Comparison of ENCODE assay signal across 1 cellular context in the genomic region with DNA sequence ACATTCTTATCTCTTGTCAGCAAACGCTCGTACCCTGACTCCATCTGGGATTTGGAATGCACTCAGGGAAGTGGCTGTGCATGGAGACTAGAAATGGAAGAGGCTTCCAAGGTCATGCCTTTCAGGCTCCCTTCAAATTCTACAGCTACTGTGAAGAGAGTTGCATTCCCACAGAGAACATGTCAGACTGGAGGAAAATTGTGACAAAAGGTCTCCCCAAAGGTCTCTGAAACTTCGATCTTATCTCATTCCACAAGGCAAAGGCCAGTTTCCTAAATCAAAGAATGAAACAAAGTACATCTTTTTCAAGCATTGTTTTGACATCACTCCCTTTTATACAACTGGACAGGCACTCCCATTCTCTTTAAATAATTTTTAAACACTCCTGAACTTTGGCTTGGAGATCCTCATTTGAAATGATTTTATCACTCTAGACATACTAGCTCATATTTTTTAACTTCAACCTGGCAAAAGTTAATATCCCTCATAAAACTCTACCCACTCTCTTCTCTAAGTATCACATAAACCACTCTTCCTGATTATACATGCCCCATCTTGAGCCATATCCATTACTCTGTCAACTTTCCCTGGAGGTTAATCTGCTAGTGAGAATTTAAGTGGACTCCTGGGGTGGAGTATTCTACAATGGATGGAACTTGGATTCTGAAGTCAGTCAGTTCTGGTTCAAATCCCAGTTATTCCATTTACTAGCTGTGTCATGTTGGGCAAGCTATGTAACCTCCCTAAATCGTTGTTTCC.
TF ChIP-seq lines count a peak whose summit lies in the region.

No MANE protein-coding gene starts in this region.

TF ChIP-seq in HEK293, 187 proteins besides CTCF, POLR2A, EP300 and RAD21 (continued from another document):
- TF ChIP-seq KLF16 (tag by site-specific recombination; IDR thresholded peaks at IDR 0.05): no peak
- TF ChIP-seq, protein P1, sequence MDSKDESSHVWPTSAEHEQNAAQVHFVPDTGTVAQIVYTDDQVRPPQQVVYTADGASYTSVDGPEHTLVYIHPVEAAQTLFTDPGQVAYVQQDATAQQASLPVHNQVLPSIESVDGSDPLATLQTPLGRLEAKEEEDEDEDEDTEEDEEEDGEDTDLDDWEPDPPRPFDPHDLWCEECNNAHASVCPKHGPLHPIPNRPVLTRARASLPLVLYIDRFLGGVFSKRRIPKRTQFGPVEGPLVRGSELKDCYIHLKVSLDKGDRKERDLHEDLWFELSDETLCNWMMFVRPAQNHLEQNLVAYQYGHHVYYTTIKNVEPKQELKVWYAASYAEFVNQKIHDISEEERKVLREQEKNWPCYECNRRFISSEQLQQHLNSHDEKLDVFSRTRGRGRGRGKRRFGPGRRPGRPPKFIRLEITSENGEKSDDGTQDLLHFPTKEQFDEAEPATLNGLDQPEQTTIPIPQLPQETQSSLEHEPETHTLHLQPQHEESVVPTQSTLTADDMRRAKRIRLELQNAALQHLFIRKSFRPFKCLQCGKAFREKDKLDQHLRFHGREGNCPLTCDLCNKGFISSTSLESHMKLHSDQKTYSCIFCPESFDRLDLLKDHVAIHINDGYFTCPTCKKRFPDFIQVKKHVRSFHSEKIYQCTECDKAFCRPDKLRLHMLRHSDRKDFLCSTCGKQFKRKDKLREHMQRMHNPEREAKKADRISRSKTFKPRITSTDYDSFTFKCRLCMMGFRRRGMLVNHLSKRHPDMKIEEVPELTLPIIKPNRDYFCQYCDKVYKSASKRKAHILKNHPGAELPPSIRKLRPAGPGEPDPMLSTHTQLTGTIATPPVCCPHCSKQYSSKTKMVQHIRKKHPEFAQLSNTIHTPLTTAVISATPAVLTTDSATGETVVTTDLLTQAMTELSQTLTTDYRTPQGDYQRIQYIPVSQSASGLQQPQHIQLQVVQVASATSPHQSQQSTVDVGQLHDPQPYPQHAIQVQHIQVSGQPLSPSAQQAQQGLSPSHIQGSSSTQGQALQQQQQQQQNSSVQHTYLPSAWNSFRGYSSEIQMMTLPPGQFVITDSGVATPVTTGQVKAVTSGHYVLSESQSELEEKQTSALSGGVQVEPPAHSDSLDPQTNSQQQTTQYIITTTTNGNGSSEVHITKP (tag by site-specific recombination; IDR thresholded peaks at IDR 0.05): peak; percentile 30; the same call in 1 of the 2 replicates
- TF ChIP-seq, protein P2, sequence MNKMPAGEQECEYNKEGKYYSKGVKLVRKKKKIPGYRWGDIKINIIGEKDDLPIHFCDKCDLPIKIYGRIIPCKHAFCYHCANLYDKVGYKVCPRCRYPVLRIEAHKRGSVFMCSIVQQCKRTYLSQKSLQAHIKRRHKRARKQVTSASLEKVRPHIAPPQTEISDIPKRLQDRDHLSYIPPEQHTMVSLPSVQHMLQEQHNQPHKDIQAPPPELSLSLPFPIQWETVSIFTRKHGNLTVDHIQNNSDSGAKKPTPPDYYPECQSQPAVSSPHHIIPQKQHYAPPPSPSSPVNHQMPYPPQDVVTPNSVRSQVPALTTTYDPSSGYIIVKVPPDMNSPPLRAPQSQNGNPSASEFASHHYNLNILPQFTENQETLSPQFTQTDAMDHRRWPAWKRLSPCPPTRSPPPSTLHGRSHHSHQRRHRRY (tag by site-specific recombination; IDR thresholded peaks at IDR 0.05): no peak
- TF ChIP-seq, protein P3, sequence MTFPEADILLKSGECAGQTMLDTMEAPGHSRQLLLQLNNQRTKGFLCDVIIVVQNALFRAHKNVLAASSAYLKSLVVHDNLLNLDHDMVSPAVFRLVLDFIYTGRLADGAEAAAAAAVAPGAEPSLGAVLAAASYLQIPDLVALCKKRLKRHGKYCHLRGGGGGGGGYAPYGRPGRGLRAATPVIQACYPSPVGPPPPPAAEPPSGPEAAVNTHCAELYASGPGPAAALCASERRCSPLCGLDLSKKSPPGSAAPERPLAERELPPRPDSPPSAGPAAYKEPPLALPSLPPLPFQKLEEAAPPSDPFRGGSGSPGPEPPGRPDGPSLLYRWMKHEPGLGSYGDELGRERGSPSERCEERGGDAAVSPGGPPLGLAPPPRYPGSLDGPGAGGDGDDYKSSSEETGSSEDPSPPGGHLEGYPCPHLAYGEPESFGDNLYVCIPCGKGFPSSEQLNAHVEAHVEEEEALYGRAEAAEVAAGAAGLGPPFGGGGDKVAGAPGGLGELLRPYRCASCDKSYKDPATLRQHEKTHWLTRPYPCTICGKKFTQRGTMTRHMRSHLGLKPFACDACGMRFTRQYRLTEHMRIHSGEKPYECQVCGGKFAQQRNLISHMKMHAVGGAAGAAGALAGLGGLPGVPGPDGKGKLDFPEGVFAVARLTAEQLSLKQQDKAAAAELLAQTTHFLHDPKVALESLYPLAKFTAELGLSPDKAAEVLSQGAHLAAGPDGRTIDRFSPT (tag by site-specific recombination; IDR thresholded peaks at IDR 0.05): 0 out of 2 replicates have a peak, but pooled peaks have one; percentile 35
- TF ChIP-seq, protein P4, sequence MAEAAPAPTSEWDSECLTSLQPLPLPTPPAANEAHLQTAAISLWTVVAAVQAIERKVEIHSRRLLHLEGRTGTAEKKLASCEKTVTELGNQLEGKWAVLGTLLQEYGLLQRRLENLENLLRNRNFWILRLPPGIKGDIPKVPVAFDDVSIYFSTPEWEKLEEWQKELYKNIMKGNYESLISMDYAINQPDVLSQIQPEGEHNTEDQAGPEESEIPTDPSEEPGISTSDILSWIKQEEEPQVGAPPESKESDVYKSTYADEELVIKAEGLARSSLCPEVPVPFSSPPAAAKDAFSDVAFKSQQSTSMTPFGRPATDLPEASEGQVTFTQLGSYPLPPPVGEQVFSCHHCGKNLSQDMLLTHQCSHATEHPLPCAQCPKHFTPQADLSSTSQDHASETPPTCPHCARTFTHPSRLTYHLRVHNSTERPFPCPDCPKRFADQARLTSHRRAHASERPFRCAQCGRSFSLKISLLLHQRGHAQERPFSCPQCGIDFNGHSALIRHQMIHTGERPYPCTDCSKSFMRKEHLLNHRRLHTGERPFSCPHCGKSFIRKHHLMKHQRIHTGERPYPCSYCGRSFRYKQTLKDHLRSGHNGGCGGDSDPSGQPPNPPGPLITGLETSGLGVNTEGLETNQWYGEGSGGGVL (tag by site-specific recombination; IDR thresholded peaks at IDR 0.05): no peak
- no peak for TF ChIP-seq ZNF792 (tag by site-specific recombination; IDR thresholded peaks at IDR 0.05)
- TF ChIP-seq, protein P5, sequence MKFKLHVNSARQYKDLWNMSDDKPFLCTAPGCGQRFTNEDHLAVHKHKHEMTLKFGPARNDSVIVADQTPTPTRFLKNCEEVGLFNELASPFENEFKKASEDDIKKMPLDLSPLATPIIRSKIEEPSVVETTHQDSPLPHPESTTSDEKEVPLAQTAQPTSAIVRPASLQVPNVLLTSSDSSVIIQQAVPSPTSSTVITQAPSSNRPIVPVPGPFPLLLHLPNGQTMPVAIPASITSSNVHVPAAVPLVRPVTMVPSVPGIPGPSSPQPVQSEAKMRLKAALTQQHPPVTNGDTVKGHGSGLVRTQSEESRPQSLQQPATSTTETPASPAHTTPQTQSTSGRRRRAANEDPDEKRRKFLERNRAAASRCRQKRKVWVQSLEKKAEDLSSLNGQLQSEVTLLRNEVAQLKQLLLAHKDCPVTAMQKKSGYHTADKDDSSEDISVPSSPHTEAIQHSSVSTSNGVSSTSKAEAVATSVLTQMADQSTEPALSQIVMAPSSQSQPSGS (tag by site-specific recombination; IDR thresholded peaks at IDR 0.05; ENCODE audit: low read depth): peak; percentile 56; the same call in 1 of the 2 replicates
- peak; percentile 37; the same call in 1 of the 2 replicates for TF ChIP-seq EGR2 (tag by site-specific recombination; IDR thresholded peaks at IDR 0.05; ENCODE audit: low read depth)
- TF ChIP-seq ZBTB44 (tag by site-specific recombination; IDR thresholded peaks at IDR 0.05): peak; percentile 83
- TF ChIP-seq ZNF701 (tag by site-specific recombination; IDR thresholded peaks at IDR 0.05): no peak
- TF ChIP-seq ZNF324 (tag by site-specific recombination; IDR thresholded peaks at IDR 0.05): no peak; the same call in 1 of the 2 replicates
- peak; percentile 86 for TF ChIP-seq ZSCAN30 (tag by site-specific recombination; IDR thresholded peaks at IDR 0.05)
- TF ChIP-seq, protein P6, sequence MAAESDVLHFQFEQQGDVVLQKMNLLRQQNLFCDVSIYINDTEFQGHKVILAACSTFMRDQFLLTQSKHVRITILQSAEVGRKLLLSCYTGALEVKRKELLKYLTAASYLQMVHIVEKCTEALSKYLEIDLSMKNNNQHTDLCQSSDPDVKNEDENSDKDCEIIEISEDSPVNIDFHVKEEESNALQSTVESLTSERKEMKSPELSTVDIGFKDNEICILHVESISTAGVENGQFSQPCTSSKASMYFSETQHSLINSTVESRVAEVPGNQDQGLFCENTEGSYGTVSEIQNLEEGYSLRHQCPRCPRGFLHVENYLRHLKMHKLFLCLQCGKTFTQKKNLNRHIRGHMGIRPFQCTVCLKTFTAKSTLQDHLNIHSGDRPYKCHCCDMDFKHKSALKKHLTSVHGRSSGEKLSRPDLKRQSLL (tag by site-specific recombination; IDR thresholded peaks at IDR 0.05): no peak
- peak; percentile 87 for TF ChIP-seq KLF17 (tag by site-specific recombination; IDR thresholded peaks at IDR 0.05)
- peak; percentile 88 for TF ChIP-seq KLF1 (tag by site-specific recombination; IDR thresholded peaks at IDR 0.05)
- TF ChIP-seq, protein P7, sequence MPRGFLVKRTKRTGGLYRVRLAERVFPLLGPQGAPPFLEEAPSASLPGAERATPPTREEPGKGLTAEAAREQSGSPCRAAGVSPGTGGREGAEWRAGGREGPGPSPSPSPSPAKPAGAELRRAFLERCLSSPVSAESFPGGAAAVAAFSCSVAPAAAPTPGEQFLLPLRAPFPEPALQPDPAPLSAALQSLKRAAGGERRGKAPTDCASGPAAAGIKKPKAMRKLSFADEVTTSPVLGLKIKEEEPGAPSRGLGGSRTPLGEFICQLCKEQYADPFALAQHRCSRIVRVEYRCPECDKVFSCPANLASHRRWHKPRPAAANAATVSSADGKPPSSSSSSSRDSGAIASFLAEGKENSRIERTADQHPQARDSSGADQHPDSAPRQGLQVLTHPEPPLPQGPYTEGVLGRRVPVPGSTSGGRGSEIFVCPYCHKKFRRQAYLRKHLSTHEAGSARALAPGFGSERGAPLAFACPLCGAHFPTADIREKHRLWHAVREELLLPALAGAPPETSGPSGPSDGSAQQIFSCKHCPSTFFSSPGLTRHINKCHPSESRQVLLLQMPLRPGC (tag by site-specific recombination; IDR thresholded peaks at IDR 0.05): peak; percentile 89
- no peak for TF ChIP-seq ZNF473 (tag by site-specific recombination; IDR thresholded peaks at IDR 0.05)
- no peak for TF ChIP-seq HOXC10 (CRISPR knock-in tag; IDR thresholded peaks at IDR 0.05)
- TF ChIP-seq HOXD13 (CRISPR knock-in tag; IDR thresholded peaks at IDR 0.05; ENCODE audit: borderline replicate concordance): peak; percentile 75; the same call in 1 of the 2 replicates
